ENCODE assay signal across 23 cellular contexts in the genomic region with DNA sequence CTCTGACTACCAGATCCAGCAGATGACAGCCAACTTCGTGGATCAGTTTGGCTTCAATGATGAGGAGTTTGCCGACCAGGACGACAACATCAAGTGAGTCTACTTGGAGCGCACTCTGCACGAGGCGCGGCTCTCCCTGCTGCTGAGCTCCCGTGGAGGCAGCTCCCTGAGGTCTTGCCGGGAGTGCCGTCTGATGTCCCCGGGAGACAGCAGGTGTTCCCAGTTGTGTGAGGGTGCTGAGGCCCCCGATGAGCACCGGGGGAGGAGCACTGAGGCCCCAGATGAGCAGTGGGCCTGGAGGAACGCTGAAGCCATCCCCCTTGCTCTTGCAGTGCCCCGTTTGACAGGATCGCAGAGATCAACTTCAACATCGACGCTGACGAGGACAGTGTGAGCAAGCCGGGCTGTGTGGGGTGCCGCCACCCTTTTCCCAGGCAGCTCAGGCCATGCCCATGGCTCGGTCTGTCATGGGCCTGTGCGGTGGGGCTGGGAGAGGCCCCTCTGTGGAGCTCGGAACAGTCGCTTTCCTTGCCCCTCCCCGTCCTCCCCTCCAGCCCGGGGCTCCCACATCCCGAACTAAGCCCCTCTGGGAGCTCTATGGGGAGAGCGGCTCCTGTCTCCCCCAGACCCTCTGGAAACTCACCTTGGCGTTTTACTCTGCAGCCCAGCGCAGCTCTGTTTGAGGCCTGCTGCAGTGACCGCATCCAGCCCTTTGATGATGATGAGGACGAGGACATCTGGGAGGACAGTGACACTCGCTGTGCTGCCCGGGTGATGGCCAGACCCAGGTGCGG. TPM values are rescaled to one million over a fixed set of nuclear protein-coding genes. Genes with fewer than 3 reads are reported as not detected.
"Had no signal": no experiment of that assay in that cellular context is flagged by ENCODE, and none has a peak within 500 bp of the region (broad histone marks: within the 10 kb centered on the region; RNA-seq: fewer than 3 reads in every experiment).

No MANE protein-coding gene starts in this region.

- H3K4me3 ChIP-seq: cardiac muscle cell, Peyer's patch had no signal

- ATAC-seq: activated CD8-positive, alpha-beta memory T cell treated with anti-CD3 and anti-CD28 coated beads, Interleukin-2, amount 10 ng/mL, durations not matched to agents 7 days and 5 days; activated T-helper 17 cell treated with anti-CD3 and anti-CD28 coated beads, Interleukin-2, amount 50 U/mL, for 72 hours; T-helper 17 cell; WTC11 had no signal

- DNase-seq: activated CD4-positive, alpha-beta T cell treated with anti-CD3 and anti-CD28 coated beads for 48 hours; activated CD4-positive, alpha-beta T cell treated with anti-CD3 and anti-CD28 coated beads, Interleukin-2, amount 50 U/mL, for 4 hours; activated CD4-positive, CD25-positive, alpha-beta regulatory T cell treated with anti-CD3 and anti-CD28 coated beads, Interleukin-2, amount 50 U/mL, for 72 hours; activated CD8-positive, alpha-beta memory T cell treated with anti-CD3 and anti-CD28 coated beads, Interleukin-2, amount 10 ng/mL, durations not matched to agents 7 days and 5 days; activated gamma-delta T cell; activated naive CD4-positive, alpha-beta T cell treated with anti-CD3 and anti-CD28 coated beads, Interleukin-2, amount 10 ng/mL, durations not matched to agents 7 days and 5 days; activated naive CD8-positive, alpha-beta T cell treated with anti-CD3 and anti-CD28 coated beads for 36 hours; activated T-cell treated with anti-CD3 and anti-CD28 coated beads, Interleukin-2, amount 50 U/mL, for 48 hours; brain microvascular endothelial cell; Kasumi-1; KBM-7; NCI-H1105 treated with DMSO at 0.1 percent for 48 hours; NCI-H1436 treated with DMSO at 0.1 percent for 48 hours; NCI-H187; NCI-H2081; NCI-H446; NCI-H524; Peyer's patch; T-helper 9 cell had no signal

- H3K4me1 ChIP-seq: Peyer's patch had no signal

- H3K27ac ChIP-seq: brain microvascular endothelial cell, cardiac muscle cell, Peyer's patch had no signal

- H3K9me3 ChIP-seq: Peyer's patch had no signal

RNA-seq across cellular contexts. Expression of a gene that starts 49.0 kb away (rescaled TPM):
- total RNA-seq: cardiac muscle cell, Peyer's patch, T-helper 17 cell had no signal
- polyA plus RNA-seq: cardiac muscle cell had no signal
